ENCODE assay signal across 14 cellular contexts in the genomic region with DNA sequence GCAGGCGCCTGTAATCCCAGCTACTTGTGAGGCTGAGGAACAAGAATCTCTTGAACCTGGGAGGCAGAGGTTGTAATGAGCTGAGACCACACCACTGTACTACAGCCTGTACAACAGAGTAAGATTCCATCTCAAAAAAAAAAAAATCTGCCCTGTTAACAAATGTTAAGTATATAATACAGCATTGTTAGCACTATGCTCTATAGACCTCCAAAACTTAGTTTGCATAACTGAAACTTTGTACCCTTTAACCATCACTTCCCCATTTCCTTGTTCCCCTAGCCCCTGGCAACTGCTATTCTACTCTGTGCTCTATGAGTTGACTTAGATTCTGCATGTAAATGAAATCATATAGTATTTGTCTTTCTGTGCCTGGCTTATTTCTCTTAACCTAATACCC.
A peak's percentile ranks its signal among the peaks of the same experiment; 100 is the strongest.
DNase-seq lines count a peak whose midpoint lies in the region; ATAC-seq and TF ChIP-seq lines count a peak whose summit lies in the region.
"Had no signal": no experiment of that assay in that cellular context is flagged by ENCODE, and none has a peak within 500 bp of the region (broad histone marks: within the 10 kb centered on the region; RNA-seq: fewer than 3 reads in every experiment).

No MANE protein-coding gene starts in this region.

- H4K20me1 ChIP-seq in DOHH2 (ENCODE audit: control insufficient read depth, insufficient read depth, low read depth, low read length), result no peaks in the 10 kb centered on the region

- TF ChIP-seq POLR2A in heart left ventricle (IDR thresholded peaks at IDR 0.05), result no peak

- H3K27me3 ChIP-seq in DOHH2 (ENCODE audit: control insufficient read depth, low read length), result no peaks in the 10 kb centered on the region
- peaks cover 0 to 3% (median 0%) of the 10 kb centered on the region in 9 donors for H3K27me3 ChIP-seq in heart left ventricle

- H3K27ac ChIP-seq in DOHH2 (ENCODE audit: low read depth, low read length) (peak overlapping the region; percentile 67), coronary artery (no peak overlapping the region), heart left ventricle (no peak overlapping the region)

- peak; percentile 92 for ATAC-seq in GM19438 (IDR thresholded peaks at IDR 0.05; ENCODE audit: low read depth, unreplicated experiment)
- peak; percentile 96 for ATAC-seq in HG02885 (IDR thresholded peaks at IDR 0.05; ENCODE audit: poor library complexity, unreplicated experiment)
- ATAC-seq in heart left ventricle, result no peak

- H3F3A ChIP-seq in DOHH2 (ENCODE audit: control insufficient read depth, insufficient read depth), result no peaks in the 10 kb centered on the region

- in situ Hi-C loops in KBM-7 (cut with MboI; ENCODE audit: low pct_unique_long_range_greater_than_20kb, low sequenced_read_pairs), result no loop called here

- H3K4me3 ChIP-seq in DOHH2 (ENCODE audit: low read length) (peak overlapping the region; percentile 39), coronary artery (no peak overlapping the region), heart left ventricle (no peak overlapping the region)

- 67 to 96% (median 83%) methylated on average over 1 of the region's 1 CpG for WGBS in heart left ventricle, 4 donors

- no peaks in the 10 kb centered on the region for H3K79me2 ChIP-seq in DOHH2 (ENCODE audit: control insufficient read depth, low read length)

- peak; percentile 24 for DNase-seq in KBM-7
- DNase-seq in coronary artery (ENCODE audit: low spot score), result no peak
- DNase-seq in heart left ventricle, result no peak
- DNase-seq in NCI-H1436 (lab: John Stamatoyannopoulos, UW), result no peak
- DNase-seq in NCI-H446 (lab: John Stamatoyannopoulos, UW), result no peak
- DNase-seq: activated CD4-positive, alpha-beta T cell treated with anti-CD3 and anti-CD28 coated beads, Interleukin-2, amount 50 U/mL, for 4 hours; endodermal cell; HFFc6; NCI-H187 treated with DMSO at 0.1 percent for 48 hours; SHP77; stimulated activated naive CD4-positive, alpha-beta T cell had no signal

- no peaks in the 10 kb centered on the region for H3K9me2 ChIP-seq in DOHH2 (replicated peaks; ENCODE audit: control insufficient read depth, low read length)

- H3K9me3 ChIP-seq in DOHH2 (ENCODE audit: control insufficient read depth, insufficient read depth, low read length), result no peaks in the 10 kb centered on the region
- no peaks in the 10 kb centered on the region for H3K9me3 ChIP-seq in heart left ventricle

- peaks cover 25% of the 10 kb centered on the region for H3K4me1 ChIP-seq in DOHH2 (ENCODE audit: control insufficient read depth, low read length)
- no peaks in the 10 kb centered on the region for H3K4me1 ChIP-seq in heart left ventricle

- H3K36me3 ChIP-seq in DOHH2 (ENCODE audit: control insufficient read depth, low read length) (no peaks in the 10 kb centered on the region), heart left ventricle (no peaks in the 10 kb centered on the region)

- intact Hi-C loops in heart left ventricle (cut with DNase I), result no loop called here

- TF ChIP-seq CTCF in DOHH2 (IDR thresholded peaks at IDR 0.05; ENCODE audit: low read depth, low read length, poor library complexity, severe bottlenecking), result no peak
- no peak for TF ChIP-seq CTCF in coronary artery (IDR thresholded peaks at IDR 0.05)
- TF ChIP-seq CTCF in heart left ventricle (IDR thresholded peaks at IDR 0.05), result no peak

- peak overlapping the region; percentile 58 for H3K4me2 ChIP-seq in DOHH2 (ENCODE audit: low read length)

Comparison
In these comparisons a context has a peak if more than half of its experiments do, and no peak if none do; other contexts are left out.
1. ATAC-seq: peak in GM19438 (single experiment) and HG02885 (single experiment); none in heart left ventricle (0 of 4).